In genomic region chr6:53651149-53651763, GRCh38 we compare ENCODE assay signal across 8 cellular contexts. TPM values are rescaled to one million over a fixed set of nuclear protein-coding genes. Genes with fewer than 3 reads are reported as not detected.
DNase-seq lines count a peak whose midpoint lies in the region; ATAC-seq and TF ChIP-seq lines count a peak whose summit lies in the region.

No MANE protein-coding gene starts in this region.

- TF ChIP-seq CTCF in AG10803 (conservative IDR thresholded peaks at IDR 0.05; ENCODE audit: low read length), result peak; percentile 61

- peak overlapping the region; percentile 71 to 74 for H3K27ac ChIP-seq in esophagus (ENCODE audit: low read depth in 2 of 2, low read length in 1 of 2)

- peak; percentile 76 for DNase-seq in AG10803 (ENCODE audit: low read depth)
- peak; percentile 90 for DNase-seq in HT-29 (ENCODE audit: low spot score)
- DNase-seq in NT2/D1 (ENCODE audit: low read depth, low spot score), result peak; percentile 42
- DNase-seq in activated CD8-positive, alpha-beta memory T cell treated with anti-CD3 and anti-CD28 coated beads, Interleukin-2, amount 50 U/mL, for 48 hours, result peak; percentile 81
- peak; percentile 55 for DNase-seq in myocyte (ENCODE audit: low read depth)
- DNase-seq in stimulated activated effector memory CD8-positive, alpha-beta T cell treated with anti-CD3 and anti-CD28 coated beads, Interleukin-12 subunit alpha, Interleukin-12 subunit beta, amount 100 ng/mL, for 72 hours (ENCODE audit: low spot score in 2 of 2), result peak; percentile 32 to 61

- peak overlapping the region; percentile 93 for H3K4me3 Mint-ChIP-seq in stimulated activated effector memory CD8-positive, alpha-beta T cell treated with anti-CD3 and anti-CD28 coated beads, Interleukin-12 subunit alpha, Interleukin-12 subunit beta, amount 100 ng/mL, for 72 hours

- no peaks in the 10 kb centered on the region for H3K4me1 ChIP-seq in NT2/D1 (ENCODE audit: insufficient read depth, insufficient read length)
- H3K4me1 ChIP-seq in esophagus (ENCODE audit: control insufficient read depth in 2 of 2, insufficient read depth in 2 of 2, low read length in 1 of 2), result no peaks in the 10 kb centered on the region

- 0 to 1% methylated on average over 26 of the region's 26 CpGs for whole genome bisulfite sequencing in esophagus, 2 donors

- H3K4me1 Mint-ChIP-seq in stimulated activated effector memory CD8-positive, alpha-beta T cell treated with anti-CD3 and anti-CD28 coated beads, Interleukin-12 subunit alpha, Interleukin-12 subunit beta, amount 100 ng/mL, for 72 hours, result peaks cover 36% of the 10 kb centered on the region

- no peaks in the 10 kb centered on the region for H3K9me3 Mint-ChIP-seq in stimulated activated effector memory CD8-positive, alpha-beta T cell treated with anti-CD3 and anti-CD28 coated beads, Interleukin-12 subunit alpha, Interleukin-12 subunit beta, amount 100 ng/mL, for 72 hours

- H3K27me3 ChIP-seq in NT2/D1 (ENCODE audit: insufficient read depth, insufficient read length), result peaks cover 12% of the 10 kb centered on the region
- no peaks in the 10 kb centered on the region for H3K27me3 ChIP-seq in esophagus (ENCODE audit: control insufficient read depth in 1 of 2, insufficient read depth in 2 of 2, low read length in 2 of 2)

- ATAC-seq in GM19043 (IDR thresholded peaks at IDR 0.05; ENCODE audit: low read depth, unreplicated experiment), result peak; percentile 1
- peak; percentile 40 for ATAC-seq in stimulated activated effector memory CD8-positive, alpha-beta T cell treated with anti-CD3 and anti-CD28 coated beads, Interleukin-12 subunit alpha, Interleukin-12 subunit beta, amount 100 ng/mL, for 72 hours

- peak overlapping the region; percentile 93 for H3K27ac Mint-ChIP-seq in stimulated activated effector memory CD8-positive, alpha-beta T cell treated with anti-CD3 and anti-CD28 coated beads, Interleukin-12 subunit alpha, Interleukin-12 subunit beta, amount 100 ng/mL, for 72 hours

- peaks cover 7% of the 10 kb centered on the region for H3K36me3 Mint-ChIP-seq in stimulated activated effector memory CD8-positive, alpha-beta T cell treated with anti-CD3 and anti-CD28 coated beads, Interleukin-12 subunit alpha, Interleukin-12 subunit beta, amount 100 ng/mL, for 72 hours

- H3K9me3 ChIP-seq in NT2/D1 (ENCODE audit: insufficient read depth, low read length), result no peaks in the 10 kb centered on the region
- H3K9me3 ChIP-seq in esophagus (ENCODE audit: control insufficient read depth in 2 of 2, insufficient read depth in 1 of 2, low read depth in 1 of 2, low read length in 1 of 2), result no peaks in the 10 kb centered on the region

- peak overlapping the region; percentile 61 for H3K4me3 ChIP-seq in AG10803 (ENCODE audit: low read length)
- H3K4me3 ChIP-seq in NT2/D1 (ENCODE audit: insufficient read length, low read depth), result peak overlapping the region; percentile 78
- H3K4me3 ChIP-seq in esophagus (ENCODE audit: low read depth in 1 of 2, low read length in 2 of 2), result peak overlapping the region; percentile 49 to 51

- H3K9ac ChIP-seq in NT2/D1 (ENCODE audit: insufficient read length, low read depth), result peak overlapping the region; percentile 86

- no peaks in the 10 kb centered on the region for H3K36me3 ChIP-seq in NT2/D1 (ENCODE audit: insufficient read depth, insufficient read length, low read length)
- no peaks in the 10 kb centered on the region for H3K36me3 ChIP-seq in esophagus (ENCODE audit: control insufficient read depth in 2 of 2, insufficient read depth in 2 of 2, low read length in 1 of 2)

RNA-seq across cellular contexts. Expression of gene KLHL31, which starts 14.3 kb away (rescaled TPM):
- total RNA-seq in HT-29 (2014; rRNA removed; shearing (Covaris generic)), result 0.99 and 1.2 TPM in 2 replicates
- polyA plus RNA-seq in esophagus, result under 1 TPM; 0.09 to 0.41 TPM
- total RNA-seq in myocyte, result 37.4 and 49.4 TPM in 2 replicates
- 3.2 TPM for polyA plus RNA-seq in myocyte (2012)

Comparison
In these comparisons a context has a peak if more than half of its experiments do, and no peak if none do; other contexts are left out.
1. Peak in every context shown above with its lines: DNase-seq, ATAC-seq, H3K4me3 ChIP-seq and H3K27ac ChIP-seq.
2. RNA of gene KLHL31, which starts 14.3 kb away (total RNA-seq): 37.4 to 49.4 TPM in myocyte; 0.99 to 1.2 TPM in HT-29; every median in the first group is over 10 times any median in the second.